Comparison of ENCODE assay signal across 8 cellular contexts in the genomic region with DNA sequence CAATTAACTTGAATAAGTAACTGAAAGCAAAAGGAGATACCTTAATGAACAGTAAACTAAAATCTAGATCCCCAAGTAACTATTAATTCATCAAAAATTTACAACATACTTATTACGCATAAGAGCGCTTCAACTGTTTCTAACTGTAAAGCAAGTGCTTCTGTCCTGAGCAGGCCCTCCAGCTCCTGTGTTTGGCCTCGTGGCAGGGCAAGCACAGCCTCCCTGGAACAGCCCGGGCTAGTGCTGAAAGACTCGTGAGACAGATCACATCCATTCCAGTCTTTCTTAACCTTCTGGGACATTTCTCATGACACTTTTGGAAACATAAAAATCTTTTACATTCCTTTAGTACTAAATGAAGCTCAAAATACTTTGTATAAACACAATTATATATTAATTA.
"Had no signal": no experiment of that assay in that cellular context is flagged by ENCODE, and none has a peak within 500 bp of the region (broad histone marks: within the 10 kb centered on the region; RNA-seq: fewer than 3 reads in every experiment).

No MANE protein-coding gene starts in this region.

- H3K4me3 ChIP-seq: GM23248, HAP-1, K562 had no signal

- H3K36me3 ChIP-seq: HAP-1 had no signal

- ATAC-seq: HCT116, K562 had no signal

- H3K9me3 ChIP-seq: HAP-1 had no signal

- H3K27ac ChIP-seq: GM23248 had no signal

- DNase-seq: GM23248, GOT3, H7, HFFc6, IMR-90 had no signal

- H2AFZ ChIP-seq: GM23248 had no signal

- H3K4me1 ChIP-seq: HAP-1 had no signal
